8 cellular contexts compared by ENCODE assay signal in genomic region chr6:30450908-30451818, GRCh38. TPM values are rescaled to one million over a fixed set of nuclear protein-coding genes. Genes with fewer than 3 reads are reported as not detected.
DNase-seq lines count a peak whose midpoint lies in the region; ATAC-seq and TF ChIP-seq lines count a peak whose summit lies in the region.

No MANE protein-coding gene starts in this region.

- no peaks in the 10 kb centered on the region for H3K36me3 Mint-ChIP-seq in chondrocyte (ENCODE audit: low read depth)

- H3K36me3 ChIP-seq in kidney epithelial cell (ENCODE audit: control insufficient read depth, insufficient read depth, low read length) = no peaks in the 10 kb centered on the region

- H3K4me3 ChIP-seq in kidney epithelial cell (ENCODE audit: low read depth, low read length) = no peak overlapping the region

- ATAC-seq in GM19351 (IDR thresholded peaks at IDR 0.05; ENCODE audit: unreplicated experiment) = peak; percentile 48
- ATAC-seq in GM18858 (IDR thresholded peaks at IDR 0.05; ENCODE audit: unreplicated experiment) = no peak
- no peak for ATAC-seq in GM18498 (IDR thresholded peaks at IDR 0.05; ENCODE audit: unreplicated experiment)

- H3K9me3 Mint-ChIP-seq in chondrocyte (ENCODE audit: low read depth) = no peaks in the 10 kb centered on the region

- peak; percentile 92 for DNase-seq in SIG-M5 (lab: John Stamatoyannopoulos, UW)
- DNase-seq in amniotic epithelial cell (ENCODE audit: low read depth) = peak; percentile 76
- DNase-seq in kidney epithelial cell (ENCODE audit: low read depth) = peak; percentile 37
- peak; percentile 22 to 24 for DNase-seq in stimulated activated CD8-positive, alpha-beta memory T cell treated with anti-CD3 and anti-CD28 coated beads, Interleukin-2, amount 100 ng/mL, for 48 hours (ENCODE audit: low read depth in 2 of 2)
- no peak for DNase-seq in chondrocyte (ENCODE audit: low spot score)

- peaks cover 5% of the 10 kb centered on the region for H3K4me1 Mint-ChIP-seq in chondrocyte (ENCODE audit: low read depth)

- TF ChIP-seq CTCF in kidney epithelial cell (IDR thresholded peaks at IDR 0.05; ENCODE audit: insufficient read depth, low read length, poor library complexity, severe bottlenecking) = no peak
- TF ChIP-seq CTCF in chondrocyte (IDR thresholded peaks at IDR 0.05) = no peak

- no peak overlapping the region for H3K27ac Mint-ChIP-seq in chondrocyte (ENCODE audit: unreplicated experiment)

- peaks cover 65% of the 10 kb centered on the region for H3K27me3 Mint-ChIP-seq in chondrocyte (ENCODE audit: low read depth)

- no peak overlapping the region for H3K4me3 Mint-ChIP-seq in chondrocyte (ENCODE audit: unreplicated experiment)

- H3K27me3 ChIP-seq in kidney epithelial cell (ENCODE audit: control insufficient read depth, insufficient read depth, low read length) = peaks cover 76% of the 10 kb centered on the region

RNA-seq across cellular contexts. Expression of gene HLA-E, which starts 38.1 kb away (rescaled TPM):
- 109 and 115 TPM in 2 replicates for total RNA-seq in kidney epithelial cell
- 89.9 to 93.8 TPM (median 93.2 TPM) in 3 replicates for total RNA-seq in chondrocyte
